ENCODE assay signal across 23 cellular contexts in the genomic region with DNA sequence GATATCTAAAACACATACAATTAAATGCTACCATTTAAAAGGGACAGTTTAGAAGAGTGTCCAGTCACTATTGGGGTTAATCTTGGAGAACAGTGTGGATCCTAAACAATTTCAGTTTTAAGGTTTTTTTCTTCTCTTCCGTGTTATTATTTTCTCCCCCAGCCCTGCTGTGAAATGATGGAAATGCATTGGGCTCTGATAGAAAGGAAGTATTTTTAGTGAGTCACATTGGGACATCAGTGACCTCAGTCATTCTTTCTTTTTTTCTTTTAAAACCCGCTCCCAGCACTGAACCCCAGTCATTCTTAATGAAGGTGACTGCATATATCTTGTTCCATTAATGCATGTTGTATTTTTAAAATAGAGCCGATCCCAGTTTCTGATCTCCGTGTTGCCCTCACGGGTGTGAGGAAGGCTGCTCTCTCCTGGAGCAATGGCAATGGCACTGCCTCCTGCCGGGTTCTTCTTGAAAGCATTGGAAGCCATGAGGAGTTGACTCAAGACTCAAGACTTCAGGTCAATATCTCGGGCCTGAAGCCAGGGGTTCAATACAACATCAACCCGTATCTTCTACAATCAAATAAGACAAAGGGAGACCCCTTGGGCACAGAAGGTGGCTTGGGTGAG.
DNase-seq lines count a peak whose midpoint lies in the region; ATAC-seq, FAIRE-seq and TF ChIP-seq lines count a peak whose summit lies in the region.
"Had no signal": no experiment of that assay in that cellular context is flagged by ENCODE, and none has a peak within 500 bp of the region (broad histone marks: within the 10 kb centered on the region; RNA-seq: fewer than 3 reads in every experiment).

No MANE protein-coding gene starts in this region.

- peak overlapping the region; percentile 29; the same call in 1 of the 2 replicates for H3K27ac ChIP-seq in Karpas-422 (ENCODE audit: low read length)
- peak overlapping the region; percentile 15 for H3K27ac ChIP-seq in endothelial cell of umbilical vein (ENCODE audit: insufficient read depth, low read depth, low read length)
- no peak overlapping the region for H3K27ac ChIP-seq in right atrium auricular region

- H3K9me3 Mint-ChIP-seq in activated T-helper 17 cell treated with anti-CD3 and anti-CD28 coated beads, Interleukin-2, amount 50 U/mL, for 72 hours, result no peaks in the 10 kb centered on the region
- H3K9me3 Mint-ChIP-seq in stimulated activated effector memory CD8-positive, alpha-beta T cell treated with anti-CD3 and anti-CD28 coated beads, Interleukin-12 subunit alpha, Interleukin-12 subunit beta, amount 100 ng/mL, for 72 hours, result no peaks in the 10 kb centered on the region
- H3K9me3 Mint-ChIP-seq: CD14-positive monocyte, IgD-negative memory B cell had no signal

- no peak for TF ChIP-seq POLR2A in endothelial cell of umbilical vein (IDR thresholded peaks at IDR 0.05; ENCODE audit: low read depth, low read length)

- FAIRE-seq in endothelial cell of umbilical vein (lab: Jason Lieb, UNC), result no peak

- TF ChIP-seq CTCF in endothelial cell of umbilical vein (IDR thresholded peaks at IDR 0.05; ENCODE audit: extremely low read depth in 1 of 2, insufficient read depth in 1 of 2, low read depth in 1 of 2, low read length in 2 of 2) (no peak), right atrium auricular region (IDR thresholded peaks at IDR 0.05) (no peak)

- H2AFZ ChIP-seq in Karpas-422 (ENCODE audit: low read length) (no peak overlapping the region), endothelial cell of umbilical vein (ENCODE audit: low read depth, low read length) (peak overlapping the region; percentile 42)

- BruUV-seq in endothelial cell of umbilical vein (replicated peaks; lab: Mats Ljungman, UMichigan), result no TSS peak

- CTCF ChIA-PET in endothelial cell of umbilical vein (lab: Charles Lee), result interaction anchor here (1.5 kb wide), 1 partner anchor 7 kb away, joined by 3 read pairs; no protein-coding TSS in a partner anchor

- no peaks in the 10 kb centered on the region for H3K9me3 ChIP-seq in Karpas-422 (ENCODE audit: low read length)
- no peaks in the 10 kb centered on the region for H3K9me3 ChIP-seq in endothelial cell of umbilical vein (replicated peaks; ENCODE audit: control insufficient read depth, insufficient read depth, low read length)
- no peaks in the 10 kb centered on the region for H3K9me3 ChIP-seq in right atrium auricular region

- DNase-seq in Karpas-422 (no peak), endothelial cell of umbilical vein (ENCODE audit: low read depth, low spot score) (peak; percentile 50), right atrium auricular region (ENCODE audit: low spot score) (no peak), NCI-H82 (lab: John Stamatoyannopoulos, UW) (no peak)
- no peak for DNase-seq in stimulated activated effector memory CD8-positive, alpha-beta T cell treated with anti-CD3 and anti-CD28 coated beads, Interleukin-12 subunit alpha, Interleukin-12 subunit beta, amount 100 ng/mL, for 72 hours (ENCODE audit: low spot score in 2 of 2)
- DNase-seq: ACHN, DMS 273 treated with DMSO at 0.1 percent for 48 hours, DND-41, HCEC 1CT, Kasumi-1, MM.1S, NCI-H1092, NCI-H1436 treated with DMSO at 0.1 percent for 48 hours, NCI-H2029 treated with DMSO at 0.1 percent for 48 hours, NCI-H2171 treated with DMSO at 0.1 percent for 48 hours, NCI-H446, NCI-H526 treated with DMSO at 0.1 percent for 48 hours, OCI-M1, Right ventricle myocardium superior had no signal

- H3K9me2 ChIP-seq in Karpas-422 (replicated peaks; ENCODE audit: insufficient read depth, low read length), result no peaks in the 10 kb centered on the region

- POLR2A ChIA-PET in endothelial cell of umbilical vein (lab: Charles Lee), result no interaction called here

- H3K4me2 ChIP-seq in Karpas-422 (ENCODE audit: low read depth, low read length, poor library complexity, severe bottlenecking), result no peak overlapping the region
- H3K4me2 ChIP-seq in endothelial cell of umbilical vein (ENCODE audit: insufficient read depth, low read length), result peak overlapping the region; percentile 39

- H3K9ac ChIP-seq in Karpas-422 (ENCODE audit: low read length) (no peak overlapping the region), endothelial cell of umbilical vein (replicated peaks; ENCODE audit: extremely low read depth, insufficient read depth, low read length) (no peak overlapping the region)

- peaks cover 96% of the 10 kb centered on the region for H3K36me3 Mint-ChIP-seq in activated T-helper 17 cell treated with anti-CD3 and anti-CD28 coated beads, Interleukin-2, amount 50 U/mL, for 72 hours (ENCODE audit: low read depth)
- H3K36me3 Mint-ChIP-seq in stimulated activated effector memory CD8-positive, alpha-beta T cell treated with anti-CD3 and anti-CD28 coated beads, Interleukin-12 subunit alpha, Interleukin-12 subunit beta, amount 100 ng/mL, for 72 hours, result peaks cover 100% of the 10 kb centered on the region

- H3K9me1 ChIP-seq in endothelial cell of umbilical vein (replicated peaks; ENCODE audit: control insufficient read depth, extremely low read depth, insufficient read depth, low read length), result no peaks in the 10 kb centered on the region

- intact Hi-C loops in endothelial cell of umbilical vein (cut with micrococcal nuclease), result no loop called here

- no peak overlapping the region for H3K4me3 Mint-ChIP-seq in activated T-helper 17 cell treated with anti-CD3 and anti-CD28 coated beads, Interleukin-2, amount 50 U/mL, for 72 hours
- no peak overlapping the region for H3K4me3 Mint-ChIP-seq in stimulated activated effector memory CD8-positive, alpha-beta T cell treated with anti-CD3 and anti-CD28 coated beads, Interleukin-12 subunit alpha, Interleukin-12 subunit beta, amount 100 ng/mL, for 72 hours
- H3K4me3 Mint-ChIP-seq: CD14-positive monocyte, IgD-negative memory B cell had no signal

- peaks cover 55% of the 10 kb centered on the region for H3K79me2 ChIP-seq in Karpas-422 (ENCODE audit: low read length)
- no peaks in the 10 kb centered on the region for H3K79me2 ChIP-seq in endothelial cell of umbilical vein (ENCODE audit: control insufficient read depth, insufficient read depth, low read length)

- H3K27me3 Mint-ChIP-seq in activated T-helper 17 cell treated with anti-CD3 and anti-CD28 coated beads, Interleukin-2, amount 50 U/mL, for 72 hours, result no peaks in the 10 kb centered on the region
- H3K27me3 Mint-ChIP-seq: IgD-negative memory B cell had no signal

- H3K27me3 ChIP-seq in Karpas-422 (ENCODE audit: low read length), result no peaks in the 10 kb centered on the region
- no peaks in the 10 kb centered on the region for H3K27me3 ChIP-seq in endothelial cell of umbilical vein (ENCODE audit: control insufficient read depth in 2 of 2, insufficient read depth in 2 of 2, low read length in 2 of 2)
- H3K27me3 ChIP-seq in right atrium auricular region, result no peaks in the 10 kb centered on the region

- H4K20me1 ChIP-seq in Karpas-422 (ENCODE audit: insufficient read depth, low read depth, low read length), result 0 out of 2 replicates have a peak, but pooled peaks cover 3% of the 10 kb centered on the region
- H4K20me1 ChIP-seq in endothelial cell of umbilical vein (replicated peaks; ENCODE audit: control insufficient read depth, extremely low read depth, insufficient read depth, low read length), result no peaks in the 10 kb centered on the region

- H3K4me3 ChIP-seq in Karpas-422 (ENCODE audit: low read length) (no peak overlapping the region), endothelial cell of umbilical vein (replicated peaks in 1 of 3; ENCODE audit: insufficient read depth in 1 of 3, low read depth in 1 of 3, low read length in 3 of 3) (no peak overlapping the region), right atrium auricular region (no peak overlapping the region)

- H3K27ac Mint-ChIP-seq in activated T-helper 17 cell treated with anti-CD3 and anti-CD28 coated beads, Interleukin-2, amount 50 U/mL, for 72 hours, result peak overlapping the region; percentile 14
- peak overlapping the region; percentile 69 for H3K27ac Mint-ChIP-seq in stimulated activated effector memory CD8-positive, alpha-beta T cell treated with anti-CD3 and anti-CD28 coated beads, Interleukin-12 subunit alpha, Interleukin-12 subunit beta, amount 100 ng/mL, for 72 hours

- peaks cover 10% of the 10 kb centered on the region for H3K4me1 Mint-ChIP-seq in activated T-helper 17 cell treated with anti-CD3 and anti-CD28 coated beads, Interleukin-2, amount 50 U/mL, for 72 hours
- peaks cover 19% of the 10 kb centered on the region for H3K4me1 Mint-ChIP-seq in stimulated activated effector memory CD8-positive, alpha-beta T cell treated with anti-CD3 and anti-CD28 coated beads, Interleukin-12 subunit alpha, Interleukin-12 subunit beta, amount 100 ng/mL, for 72 hours
- H3K4me1 Mint-ChIP-seq: CD14-positive monocyte had no signal

- peaks cover 84% of the 10 kb centered on the region for H3K36me3 ChIP-seq in Karpas-422 (ENCODE audit: insufficient read depth, low read length)
- H3K36me3 ChIP-seq in endothelial cell of umbilical vein (ENCODE audit: control insufficient read depth in 2 of 2, extremely low read depth in 1 of 2, insufficient read depth in 2 of 2, low read length in 2 of 2), result peaks cover 0 to 3% of the 10 kb centered on the region in 2 experiments
- peaks cover 6% of the 10 kb centered on the region for H3K36me3 ChIP-seq in right atrium auricular region

- no peak for ATAC-seq in activated T-helper 17 cell treated with anti-CD3 and anti-CD28 coated beads, Interleukin-2, amount 50 U/mL, for 72 hours (replicated peaks)
- ATAC-seq in stimulated activated effector memory CD8-positive, alpha-beta T cell treated with anti-CD3 and anti-CD28 coated beads, Interleukin-12 subunit alpha, Interleukin-12 subunit beta, amount 100 ng/mL, for 72 hours, result no peak
- no peak for ATAC-seq in GM21786 (IDR thresholded peaks at IDR 0.05; ENCODE audit: unreplicated experiment)

- no peaks in the 10 kb centered on the region for H3K4me1 ChIP-seq in Karpas-422 (ENCODE audit: low read length)
- H3K4me1 ChIP-seq in endothelial cell of umbilical vein (ENCODE audit: control insufficient read depth, extremely low read depth, insufficient read depth, low read length), result peaks cover 11% of the 10 kb centered on the region
- no peaks in the 10 kb centered on the region for H3K4me1 ChIP-seq in right atrium auricular region

- dilution Hi-C loops in endothelial cell of umbilical vein (cut with MboI; ENCODE audit: extremely low pct_ligation_motif_present, low sequenced_read_pairs), result no loop called here

TF ChIP-seq in endothelial cell of umbilical vein, 7 proteins besides CTCF, POLR2A, EP300 and RAD21 (continues in another document):
- TF ChIP-seq FOS (IDR thresholded peaks at IDR 0.05; ENCODE audit: borderline replicate concordance, insufficient read depth, low read length) (peak; percentile 37), EZH2 (IDR thresholded peaks at IDR 0.05; ENCODE audit: borderline replicate concordance, low read depth, low read length, severe bottlenecking) (no peak), MYC (IDR thresholded peaks at IDR 0.05; ENCODE audit: low read depth, low read length) (no peak), JUN (IDR thresholded peaks at IDR 0.05; ENCODE audit: borderline replicate concordance, insufficient read depth, insufficient read length, low read depth) (peak; percentile 56)
- TF ChIP-seq, protein P1, sequence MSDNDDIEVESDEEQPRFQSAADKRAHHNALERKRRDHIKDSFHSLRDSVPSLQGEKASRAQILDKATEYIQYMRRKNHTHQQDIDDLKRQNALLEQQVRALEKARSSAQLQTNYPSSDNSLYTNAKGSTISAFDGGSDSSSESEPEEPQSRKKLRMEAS (IDR thresholded peaks at IDR 0.05; ENCODE audit: insufficient read depth, insufficient read length), result no peak

Comparison
In these comparisons a context has a peak if more than half of its experiments do, and no peak if none do; other contexts are left out.
1. H3K27ac ChIP-seq: peak in Karpas-422 (single experiment) and endothelial cell of umbilical vein (single experiment); none in right atrium auricular region (0 of 2).